Comparison of ENCODE assay signal across 24 cellular contexts in genomic region chr10:50929670-50930069, GRCh38. TPM values are rescaled to one million over a fixed set of nuclear protein-coding genes. Genes with fewer than 3 reads are reported as not detected.
DNase-seq lines count a peak whose midpoint lies in the region; ATAC-seq and TF ChIP-seq lines count a peak whose summit lies in the region.
"Had no signal": no experiment of that assay in that cellular context is flagged by ENCODE, and none has a peak within 500 bp of the region (broad histone marks: within the 10 kb centered on the region; RNA-seq: fewer than 3 reads in every experiment).

No MANE protein-coding gene starts in this region.

- DNase-seq in Daoy (ENCODE audit: low read depth) = peak; percentile 59
- DNase-seq in OCI-M1 (lab: John Stamatoyannopoulos, UW) = peak; percentile 62
- peak; percentile 25 for DNase-seq in epithelial cell of esophagus (ENCODE audit: low read depth)
- DNase-seq in activated T-cell treated with anti-CD3 and anti-CD28 coated beads, Interleukin-2, amount 50 U/mL, for 1 hour = no peak
- no peak for DNase-seq in NCI-H748 treated with DMSO at 0.1 percent for 48 hours (lab: John Stamatoyannopoulos, UW)
- DNase-seq in stimulated activated naive B cell treated with anti-CD40 and anti-IgM and Interleukin-4, amounts not matched to agents 10 μg/mL and 1 μg/mL and 100 μg/mL, for 72 hours = no peak
- DNase-seq: activated CD4-positive, CD25-positive, alpha-beta regulatory T cell treated with anti-CD3 and anti-CD28 coated beads, Interleukin-2, amount 50 U/mL, for 72 hours; activated T-cell treated with anti-CD3 and anti-CD28 coated beads, Interleukin-2, amount 50 U/mL, for 72 hours; CD4-positive, alpha-beta memory T cell; effector memory CD8-positive, alpha-beta T cell; natural killer cell; NCI-H2029 treated with DMSO at 0.1 percent for 48 hours; pancreas; SHP77 treated with DMSO at 0.1 percent for 48 hours; T-helper 17 cell had no signal

- no peak overlapping the region for H3K4me3 Mint-ChIP-seq in stimulated activated naive B cell treated with anti-CD40 and anti-IgM and Interleukin-4, amounts not matched to agents 10 μg/mL and 1 μg/mL and 100 μg/mL, for 72 hours
- H3K4me3 Mint-ChIP-seq: activated T-cell treated with anti-CD3 and anti-CD28 coated beads, Interleukin-2, amount 50 U/mL, for 72 hours; CD4-positive, alpha-beta memory T cell; effector memory CD8-positive, alpha-beta T cell; IgD-negative memory B cell; memory B cell; natural killer cell; stimulated activated memory B cell treated with anti-CD40 and anti-IgM and Interleukin-4, amounts not matched to agents 10 μg/mL and 1 μg/mL and 100 μg/mL, for 72 hours; T-helper 17 cell had no signal

- no peak overlapping the region for H3K27ac Mint-ChIP-seq in stimulated activated naive B cell treated with anti-CD40 and anti-IgM and Interleukin-4, amounts not matched to agents 10 μg/mL and 1 μg/mL and 100 μg/mL, for 72 hours
- H3K27ac Mint-ChIP-seq: activated naive CD4-positive, alpha-beta T cell treated with anti-CD3 and anti-CD28 coated beads, Interleukin-2, amount 50 U/mL, for 72 hours; activated T-cell treated with anti-CD3 and anti-CD28 coated beads, Interleukin-2, amount 50 U/mL, for 72 hours; CD4-positive, alpha-beta memory T cell; effector memory CD8-positive, alpha-beta T cell; IgD-negative memory B cell; memory B cell; natural killer cell; stimulated activated memory B cell treated with anti-CD40 and anti-IgM and Interleukin-4, amounts not matched to agents 10 μg/mL and 1 μg/mL and 100 μg/mL, for 72 hours; T-helper 17 cell had no signal

- no peak for TF ChIP-seq CTCF in epithelial cell of esophagus (IDR thresholded peaks at IDR 0.05; ENCODE audit: insufficient read depth, low read depth, low read length, missing control alignments)

- peak; percentile 56 for ATAC-seq in HG02759 (IDR thresholded peaks at IDR 0.05; ENCODE audit: unreplicated experiment)
- ATAC-seq in HG03095 (IDR thresholded peaks at IDR 0.05; ENCODE audit: unreplicated experiment) = no peak
- no peak for ATAC-seq in stimulated activated naive B cell treated with anti-CD40 and anti-IgM and Interleukin-4, amounts not matched to agents 10 μg/mL and 1 μg/mL and 100 μg/mL, for 72 hours (replicated peaks)
- ATAC-seq: activated naive CD4-positive, alpha-beta T cell treated with anti-CD3 and anti-CD28 coated beads, Interleukin-2, amount 50 U/mL, for 72 hours; activated T-cell treated with anti-CD3 and anti-CD28 coated beads, Interleukin-2, amount 50 U/mL, for 72 hours; effector memory CD8-positive, alpha-beta T cell; natural killer cell; pancreas; sciatic nerve; stimulated activated memory B cell treated with anti-CD40 and anti-IgM and Interleukin-4, amounts not matched to agents 10 μg/mL and 1 μg/mL and 100 μg/mL, for 72 hours; T-helper 17 cell had no signal

- no peak overlapping the region for H3K4me3 ChIP-seq in epithelial cell of esophagus (ENCODE audit: low read length)
- H3K4me3 ChIP-seq: pancreas had no signal

- H3K4me1 Mint-ChIP-seq in stimulated activated naive B cell treated with anti-CD40 and anti-IgM and Interleukin-4, amounts not matched to agents 10 μg/mL and 1 μg/mL and 100 μg/mL, for 72 hours = no peaks in the 10 kb centered on the region
- H3K4me1 Mint-ChIP-seq: CD4-positive, alpha-beta memory T cell; IgD-negative memory B cell; memory B cell; natural killer cell; stimulated activated memory B cell treated with anti-CD40 and anti-IgM and Interleukin-4, amounts not matched to agents 10 μg/mL and 1 μg/mL and 100 μg/mL, for 72 hours; T-helper 17 cell had no signal

- H3K9me3 Mint-ChIP-seq in stimulated activated naive B cell treated with anti-CD40 and anti-IgM and Interleukin-4, amounts not matched to agents 10 μg/mL and 1 μg/mL and 100 μg/mL, for 72 hours = peaks cover 0 to under 1% of the 10 kb centered on the region in 2 donors
- H3K9me3 Mint-ChIP-seq: effector memory CD8-positive, alpha-beta T cell; natural killer cell had no signal

- no peaks in the 10 kb centered on the region for H3K36me3 Mint-ChIP-seq in stimulated activated naive B cell treated with anti-CD40 and anti-IgM and Interleukin-4, amounts not matched to agents 10 μg/mL and 1 μg/mL and 100 μg/mL, for 72 hours
- H3K36me3 Mint-ChIP-seq: activated naive CD4-positive, alpha-beta T cell treated with anti-CD3 and anti-CD28 coated beads, Interleukin-2, amount 50 U/mL, for 72 hours; CD4-positive, alpha-beta memory T cell; IgD-negative memory B cell; memory B cell; natural killer cell; stimulated activated memory B cell treated with anti-CD40 and anti-IgM and Interleukin-4, amounts not matched to agents 10 μg/mL and 1 μg/mL and 100 μg/mL, for 72 hours had no signal

- H3K27me3 Mint-ChIP-seq in stimulated activated naive B cell treated with anti-CD40 and anti-IgM and Interleukin-4, amounts not matched to agents 10 μg/mL and 1 μg/mL and 100 μg/mL, for 72 hours = peaks cover 0 to 12% of the 10 kb centered on the region in 2 donors
- H3K27me3 Mint-ChIP-seq: stimulated activated memory B cell treated with anti-CD40 and anti-IgM and Interleukin-4, amounts not matched to agents 10 μg/mL and 1 μg/mL and 100 μg/mL, for 72 hours had no signal

RNA-seq across cellular contexts. Expression of gene A1CF, which starts 44.2 kb away (rescaled TPM):
- total RNA-seq in Daoy (2014; rRNA removed; shearing (Covaris generic)) = under 0.01 TPM in 1 of 2 replicates, not detected in the other
- total RNA-seq: activated naive CD4-positive, alpha-beta T cell treated with anti-CD3 and anti-CD28 coated beads, Interleukin-2, amount 50 U/mL, for 72 hours; activated T-cell treated with anti-CD3 and anti-CD28 coated beads, Interleukin-2, amount 50 U/mL, for 72 hours; CD4-positive, alpha-beta memory T cell; kidney epithelial cell; natural killer cell; NCI-H460; sciatic nerve; T-helper 17 cell had no signal

Comparison
In these comparisons a context has a peak if more than half of its experiments do, and no peak if none do; other contexts are left out.
1. DNase-seq: peak in Daoy (single experiment), OCI-M1 (single experiment) and epithelial cell of esophagus (single experiment); none in activated T-cell treated with anti-CD3 and anti-CD28 coated beads, Interleukin-2, amount 50 U/mL, for 1 hour (single experiment), NCI-H748 treated with DMSO at 0.1 percent for 48 hours (single experiment) and stimulated activated naive B cell treated with anti-CD40 and anti-IgM and Interleukin-4, amounts not matched to agents 10 μg/mL and 1 μg/mL and 100 μg/mL, for 72 hours (single experiment).